ENCODE assay signal across 9 cellular contexts in the genomic region with DNA sequence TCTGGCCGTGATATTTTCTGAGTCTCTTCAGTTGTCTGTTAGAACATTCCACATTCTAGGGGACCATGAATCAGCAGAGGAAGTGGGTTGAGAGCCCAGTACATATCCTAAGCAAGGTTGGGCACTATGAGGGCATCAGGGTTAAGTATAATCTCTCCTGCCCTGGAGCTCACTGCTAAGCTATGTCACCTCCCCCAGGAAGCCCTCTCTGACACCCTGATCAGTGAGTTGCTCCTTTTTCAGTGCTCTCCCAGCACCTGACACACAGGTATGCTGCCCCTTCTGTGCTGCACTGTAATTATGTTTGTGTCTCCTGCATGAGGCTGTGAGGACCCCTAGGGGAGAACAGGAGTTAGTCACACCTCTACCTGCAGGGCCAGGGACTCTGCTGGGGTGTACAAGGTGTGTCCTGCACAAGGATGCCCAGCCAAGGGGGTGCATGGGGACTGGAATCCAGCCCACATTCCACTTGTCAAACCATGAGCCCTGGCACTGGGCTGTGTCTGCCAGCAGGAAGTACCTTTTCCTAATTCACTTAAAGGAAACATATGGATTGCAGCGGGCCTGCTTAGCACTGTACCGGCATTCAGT. TPM values are rescaled to one million over a fixed set of nuclear protein-coding genes. Genes with fewer than 3 reads are reported as not detected.
DNase-seq lines count a peak whose midpoint lies in the region; ATAC-seq, FAIRE-seq and TF ChIP-seq lines count a peak whose summit lies in the region.
"Had no signal": no experiment of that assay in that cellular context is flagged by ENCODE, and none has a peak within 500 bp of the region (broad histone marks: within the 10 kb centered on the region; RNA-seq: fewer than 3 reads in every experiment).

No MANE protein-coding gene starts in this region.

- no peak overlapping the region for H3K4me3 ChIP-seq in A549
- no peak overlapping the region for H3K4me3 ChIP-seq in GM12864 (ENCODE audit: low read depth, low read length)
- H3K4me3 ChIP-seq in OCI-LY3 (ENCODE audit: low read length): no peak overlapping the region
- no peak overlapping the region for H3K4me3 ChIP-seq in hepatocyte
- H3K4me3 ChIP-seq: heart left ventricle had no signal

- H4K20me1 ChIP-seq in OCI-LY3 (ENCODE audit: insufficient read depth, low read length) (no peaks in the 10 kb centered on the region), hepatocyte (ENCODE audit: insufficient read depth, poor library complexity, severe bottlenecking) (no peaks in the 10 kb centered on the region)

- H3K9me2 ChIP-seq in hepatocyte (replicated peaks; ENCODE audit: insufficient read depth): no peaks in the 10 kb centered on the region

- TF ChIP-seq EP300 in A549 (IDR thresholded peaks at IDR 0.05): no peak

- no peaks in the 10 kb centered on the region for H3K27me3 ChIP-seq in OCI-LY3 (ENCODE audit: low read depth, low read length)
- H3K27me3 ChIP-seq in hepatocyte: no peaks in the 10 kb centered on the region
- H3K27me3 ChIP-seq: heart left ventricle had no signal

- H3K27ac ChIP-seq in A549: no peak overlapping the region
- H3K27ac ChIP-seq in OCI-LY3 (ENCODE audit: low read length): no peak overlapping the region
- H3K27ac ChIP-seq in hepatocyte: no peak overlapping the region
- H3K27ac ChIP-seq: heart left ventricle had no signal

- WGBS in A549 (ENCODE audit: missing lambda C conversion rate): 73% methylated on average over 3 of the region's 3 CpGs
- WGBS in hepatocyte (ENCODE audit: low lambda C conversion rate, missing lambda C conversion rate): 80% methylated on average over 3 of the region's 3 CpGs

- H2AFZ ChIP-seq in OCI-LY3 (ENCODE audit: low read depth, low read length): 0 out of 2 replicates have a peak overlapping the region, but pooled peaks have one; percentile 23
- no peak overlapping the region for H2AFZ ChIP-seq in hepatocyte

- no peaks in the 10 kb centered on the region for H3K9me3 ChIP-seq in A549
- H3K9me3 ChIP-seq in OCI-LY3 (ENCODE audit: insufficient read depth, low read length): no peaks in the 10 kb centered on the region
- no peaks in the 10 kb centered on the region for H3K9me3 ChIP-seq in hepatocyte (ENCODE audit: low read depth)
- H3K9me3 ChIP-seq: heart left ventricle had no signal

- ATAC-seq in A549: peak; percentile 39 to 74; a peak in 3 of 6 replicates
- no peak for ATAC-seq in GM21576 (IDR thresholded peaks at IDR 0.05; ENCODE audit: unreplicated experiment)

- H3K4me1 ChIP-seq in A549 (peaks cover 5% of the 10 kb centered on the region; the same call in 1 of the 3 replicates), OCI-LY3 (ENCODE audit: low read length) (peaks cover 12% of the 10 kb centered on the region), hepatocyte (ENCODE audit: insufficient read depth) (no peaks in the 10 kb centered on the region)

- POLR2A ChIA-PET in A549 (lab: Yijun Ruan, JAX): no interaction called here

- H3K36me3 ChIP-seq in OCI-LY3 (replicated peaks; ENCODE audit: low read depth, low read length) (no peaks in the 10 kb centered on the region), hepatocyte (replicated peaks; ENCODE audit: insufficient read depth, low read depth) (no peaks in the 10 kb centered on the region)
- H3K36me3 ChIP-seq: heart left ventricle had no signal

- H3K4me2 ChIP-seq in A549: no peak overlapping the region
- H3K4me2 ChIP-seq in OCI-LY3 (ENCODE audit: low read length): peak overlapping the region; percentile 29
- H3K4me2 ChIP-seq in hepatocyte: no peak overlapping the region

- H3K79me2 ChIP-seq in OCI-LY3 (ENCODE audit: low read length): no peaks in the 10 kb centered on the region
- H3K79me2 ChIP-seq in hepatocyte: no peaks in the 10 kb centered on the region

- DNase-seq in A549 (ENCODE audit: low read depth in 1 of 2, low spot score in 1 of 2): no peak
- no peak for DNase-seq in GM12864 (ENCODE audit: low read depth)
- DNase-seq in hepatocyte (ENCODE audit: low spot score): no peak
- DNase-seq in NCI-H345 treated with DMSO at 0.1 percent for 48 hours (lab: John Stamatoyannopoulos, UW; ENCODE audit: unreplicated experiment): no peak
- DNase-seq in AG08395 (ENCODE audit: low spot score): no peak
- no peak for DNase-seq in LoVo (ENCODE audit: low spot score)
- DNase-seq: heart left ventricle had no signal

- no peak for TF ChIP-seq POLR2A in A549 (IDR thresholded peaks at IDR 0.05; ENCODE audit: low read length)

- peak overlapping the region; percentile 14; the same call in 1 of the 2 replicates for H3K9ac ChIP-seq in OCI-LY3 (ENCODE audit: low read length)

- CTCF ChIA-PET in A549 (lab: Yijun Ruan, JAX): interaction anchor here (0.6 to 2.0 kb wide), 6 partner anchors 11 to 673 kb away, joined by 3 to 5 read pairs (median 3); no protein-coding TSS in a partner anchor

- no peak for FAIRE-seq in A549 (lab: Jason Lieb, UNC)

- peak; percentile 33 to 34; a peak in 4 of 5 replicates for TF ChIP-seq RAD21 in A549 (conservative IDR thresholded peaks at IDR 0.05 in 1 of 2, IDR thresholded peaks at IDR 0.05 in 1 of 2)

- peak; percentile 14; the same call in 1 of the 3 replicates for TF ChIP-seq CTCF in A549 (IDR thresholded peaks at IDR 0.05)
- TF ChIP-seq CTCF in GM12864 (IDR thresholded peaks at IDR 0.05; ENCODE audit: low read depth, low read length, missing control alignments): peak; percentile 63
- TF ChIP-seq CTCF in OCI-LY3 (IDR thresholded peaks at IDR 0.05; ENCODE audit: low read depth, low read length): peak; percentile 73
- TF ChIP-seq CTCF in hepatocyte (IDR thresholded peaks at IDR 0.05; ENCODE audit: poor library complexity): peak; percentile 34

TF ChIP-seq in A549, 52 proteins besides CTCF, POLR2A, EP300 and RAD21:
- peak; percentile 34 for TF ChIP-seq ZFP36 (IDR thresholded peaks at IDR 0.05; ENCODE audit: borderline replicate concordance, partially characterized antibody)
- TF ChIP-seq, protein P1, sequence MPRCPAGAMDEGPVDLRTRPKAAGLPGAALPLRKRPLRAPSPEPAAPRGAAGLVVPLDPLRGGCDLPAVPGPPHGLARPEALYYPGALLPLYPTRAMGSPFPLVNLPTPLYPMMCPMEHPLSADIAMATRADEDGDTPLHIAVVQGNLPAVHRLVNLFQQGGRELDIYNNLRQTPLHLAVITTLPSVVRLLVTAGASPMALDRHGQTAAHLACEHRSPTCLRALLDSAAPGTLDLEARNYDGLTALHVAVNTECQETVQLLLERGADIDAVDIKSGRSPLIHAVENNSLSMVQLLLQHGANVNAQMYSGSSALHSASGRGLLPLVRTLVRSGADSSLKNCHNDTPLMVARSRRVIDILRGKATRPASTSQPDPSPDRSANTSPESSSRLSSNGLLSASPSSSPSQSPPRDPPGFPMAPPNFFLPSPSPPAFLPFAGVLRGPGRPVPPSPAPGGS (IDR thresholded peaks at IDR 0.05): no peak
- no peak for TF ChIP-seq JUNB (IDR thresholded peaks at IDR 0.05)

RNA-seq across cellular contexts. Expression of a gene that starts 3.9 kb away (rescaled TPM):
- 0.04 TPM in 2 replicates for polyA plus RNA-seq in A549 (2011; rRNA removed)
- polyA plus RNA-seq in A549 (2012; cell fraction: cytosol; rRNA removed): 0.01 TPM in 2 replicates
- 0.07 and 0.11 TPM in 2 replicates for polyA plus RNA-seq in A549 (2012; cell fraction: nucleus; rRNA removed)
- 0.05 to 0.11 TPM (median 0.09 TPM) in 3 replicates for polyA plus RNA-seq in A549 (2017; fragmentation: RNase III; extraction: RNeasy Plus Mini Kit Qiagen cat#74134 plus additional on column Dnase treatment)
- polyA minus RNA-seq in A549 (2011; rRNA and poly(A)+ RNA removed): not detected in 2 replicates
- total RNA-seq in hepatocyte: not detected in 2 replicates
- not detected in 2 replicates for polyA plus RNA-seq in hepatocyte

RNA-seq across cellular contexts. Expression of a gene that starts 23.0 kb away (rescaled TPM):
- polyA plus RNA-seq in A549 (2011; rRNA removed) (183 and 192 TPM in 2 replicates), A549 (2017; fragmentation: RNase III; extraction: RNeasy Plus Mini Kit Qiagen cat#74134 plus additional on column Dnase treatment) (118 to 137 TPM (median 130 TPM) in 3 replicates), hepatocyte (318 and 344 TPM in 2 replicates)
- 77.4 and 110 TPM in 2 replicates for polyA plus RNA-seq in A549 (2012; cell fraction: cytosol; rRNA removed)
- 75.0 and 97.2 TPM in 2 replicates for polyA plus RNA-seq in A549 (2012; cell fraction: nucleus; rRNA removed)
- 91.6 and 101 TPM in 2 replicates for polyA minus RNA-seq in A549 (2011; rRNA and poly(A)+ RNA removed)
- total RNA-seq in hepatocyte: 246 TPM in 2 replicates

Comparison
In these comparisons a context has a peak if more than half of its experiments do, and no peak if none do; other contexts are left out.
1. CTCF ChIP-seq: peak in every context shown above with its lines; median percentile 73 in OCI-LY3; 63 in GM12864; 34 in hepatocyte; 14 in A549.